In genomic region chr1:108000620-108001105, GRCh38 we compare ENCODE assay signal across 9 cellular contexts. TPM values are rescaled to one million over a fixed set of nuclear protein-coding genes. Genes with fewer than 3 reads are reported as not detected.
DNase-seq lines count a peak whose midpoint lies in the region; ATAC-seq and TF ChIP-seq lines count a peak whose summit lies in the region.
"Had no signal": no experiment of that assay in that cellular context is flagged by ENCODE, and none has a peak within 500 bp of the region (broad histone marks: within the 10 kb centered on the region; RNA-seq: fewer than 3 reads in every experiment).

No MANE protein-coding gene starts in this region.

- H3K9me3 Mint-ChIP-seq in CD14-positive monocyte: peaks cover 0 to 5% (median 2%) of the 10 kb centered on the region in 7 donors

- peaks cover 0 to 3% (median 0%) of the 10 kb centered on the region in 3 donors for H3K27me3 Mint-ChIP-seq in CD14-positive monocyte (ENCODE audit: low read depth in 3 of 3)
- H3K27me3 Mint-ChIP-seq: B cell had no signal

- H3K36me3 Mint-ChIP-seq in CD14-positive monocyte: no peaks in the 10 kb centered on the region

- H3K27me3 ChIP-seq in kidney epithelial cell (ENCODE audit: control insufficient read depth, insufficient read depth, low read length): no peaks in the 10 kb centered on the region

- DNase-seq in ACHN (peak; percentile 8), NCI-H1092 (lab: John Stamatoyannopoulos, UW) (peak; percentile 63), astrocyte of the hippocampus (ENCODE audit: low read depth, low spot score) (peak; percentile 86), kidney epithelial cell (ENCODE audit: low read depth) (peak; percentile 67), KBM-7 (no peak), CD14-positive monocyte (ENCODE audit: low spot score) (no peak)
- no peak for DNase-seq in activated CD4-positive, alpha-beta T cell treated with anti-CD3 and anti-CD28 coated beads, Interleukin-2, amount 50 U/mL, for 1 hour

- ATAC-seq in HG02798 (IDR thresholded peaks at IDR 0.05; ENCODE audit: poor library complexity, unreplicated experiment): no peak

- no peaks in the 10 kb centered on the region for H3K36me3 ChIP-seq in kidney epithelial cell (ENCODE audit: control insufficient read depth, insufficient read depth, low read length)

- H3K4me3 ChIP-seq in kidney epithelial cell (ENCODE audit: low read depth, low read length): no peak overlapping the region

- no peaks in the 10 kb centered on the region for H3K4me1 Mint-ChIP-seq in CD14-positive monocyte
- H3K4me1 Mint-ChIP-seq: B cell had no signal

- in situ Hi-C loops in ACHN (cut with HindIII; ENCODE audit: low pct_ligation_motif_present, low pct_unique_long_range_greater_than_20kb, low sequenced_read_pairs) (no loop called here), KBM-7 (cut with MboI; ENCODE audit: low pct_unique_long_range_greater_than_20kb, low sequenced_read_pairs) (no loop called here)

- H3K4me3 Mint-ChIP-seq in CD14-positive monocyte: no peak overlapping the region
- H3K4me3 Mint-ChIP-seq: B cell had no signal

- no peak overlapping the region for H3K27ac Mint-ChIP-seq in CD14-positive monocyte
- H3K27ac Mint-ChIP-seq: B cell had no signal

- intact Hi-C loops in CD14-positive monocyte (cut with micrococcal nuclease): no loop called here

- TF ChIP-seq CTCF in kidney epithelial cell (IDR thresholded peaks at IDR 0.05; ENCODE audit: insufficient read depth, low read length, poor library complexity, severe bottlenecking) (no peak), CD14-positive monocyte (IDR thresholded peaks at IDR 0.05) (no peak)

RNA-seq across cellular contexts. Expression of gene VAV3, which starts 35.7 kb away (rescaled TPM):
- 4.8 and 8.8 TPM in 2 replicates for total RNA-seq in kidney epithelial cell
- polyA plus RNA-seq in CD14-positive monocyte: 1 to 10 TPM; 5.4 to 9.2 TPM

Comparison
In these comparisons a context has a peak if more than half of its experiments do, and no peak if none do; other contexts are left out.
1. DNase-seq: peak in ACHN (single experiment), NCI-H1092 (single experiment), astrocyte of the hippocampus (single experiment) and kidney epithelial cell (single experiment); none in activated CD4-positive, alpha-beta T cell treated with anti-CD3 and anti-CD28 coated beads, Interleukin-2, amount 50 U/mL, for 1 hour (single experiment), KBM-7 (single experiment) and CD14-positive monocyte (single experiment).